11 cellular contexts compared by ENCODE assay signal in genomic region chrX:110414679-110415439, GRCh38. TPM values are rescaled to one million over a fixed set of nuclear protein-coding genes. Genes with fewer than 3 reads are reported as not detected.
DNase-seq lines count a peak whose midpoint lies in the region; ATAC-seq, FAIRE-seq and TF ChIP-seq lines count a peak whose summit lies in the region.
"Had no signal": no experiment of that assay in that cellular context is flagged by ENCODE, and none has a peak within 500 bp of the region (broad histone marks: within the 10 kb centered on the region; RNA-seq: fewer than 3 reads in every experiment).

No MANE protein-coding gene starts in this region.

- TF ChIP-seq CTCF in suprapubic skin (IDR thresholded peaks at IDR 0.05) = no peak
- TF ChIP-seq CTCF in pancreas (IDR thresholded peaks at IDR 0.05) = no peak

- no peak overlapping the region for H3K4ac ChIP-seq in mesenchymal stem cell (ENCODE audit: low read depth in 1 of 2, low read length in 2 of 2)

- H3K4me1 ChIP-seq in mesenchymal stem cell (ENCODE audit: control insufficient read depth, insufficient read depth, low read depth, low read length) (peaks cover 7% of the 10 kb centered on the region), suprapubic skin (no peaks in the 10 kb centered on the region), pancreas (no peaks in the 10 kb centered on the region)

- ATAC-seq in GM18907 (IDR thresholded peaks at IDR 0.05; ENCODE audit: unreplicated experiment) (peak; percentile 66), HG02588 (IDR thresholded peaks at IDR 0.05; ENCODE audit: unreplicated experiment) (peak; percentile 66), pancreas (no peak)
- ATAC-seq: right cardiac atrium had no signal

- H3K36me3 ChIP-seq in mesenchymal stem cell (ENCODE audit: control insufficient read depth in 1 of 2, insufficient read depth in 2 of 2, low read depth in 1 of 2, low read length in 2 of 2) (no peaks in the 10 kb centered on the region), suprapubic skin (no peaks in the 10 kb centered on the region), pancreas (no peaks in the 10 kb centered on the region)

- H3K27ac ChIP-seq in mesenchymal stem cell (ENCODE audit: low read length, poor library complexity, severe bottlenecking) (no peak overlapping the region), suprapubic skin (no peak overlapping the region), pancreas (no peak overlapping the region)

- DNase-seq in HT1080 (ENCODE audit: low read depth) (peak; percentile 67), mesenchymal stem cell (peak; percentile 48), suprapubic skin (ENCODE audit: low spot score in 2 of 2) (no peak), pancreas (no peak), NCI-H345 treated with DMSO at 0.1 percent for 48 hours (lab: John Stamatoyannopoulos, UW; ENCODE audit: unreplicated experiment) (no peak)
- no peak for DNase-seq in stimulated activated CD4-positive, alpha-beta T cell treated with anti-CD3 and anti-CD28 coated beads, Interleukin-15, amount 100 ng/mL, for 24 hours
- DNase-seq: activated naive CD8-positive, alpha-beta T cell treated with anti-CD3 and anti-CD28 coated beads for 36 hours; NCI-H1048; right cardiac atrium had no signal

- FAIRE-seq in pancreas (lab: Jason Lieb, UNC) = no peak

- no peak overlapping the region for H2AK5ac ChIP-seq in mesenchymal stem cell (ENCODE audit: low read length, severe bottlenecking)

- no peak overlapping the region for H3K4me2 ChIP-seq in mesenchymal stem cell (ENCODE audit: low read length, poor library complexity, severe bottlenecking)

- peak overlapping the region; percentile 56 for H3K9ac ChIP-seq in mesenchymal stem cell (ENCODE audit: low read length)

- no peak overlapping the region for H3K18ac ChIP-seq in mesenchymal stem cell (ENCODE audit: low read depth in 1 of 2, low read length in 2 of 2)

- no peak overlapping the region for H2BK120ac ChIP-seq in mesenchymal stem cell (ENCODE audit: low read depth, low read length)

- H3K4me3 ChIP-seq in mesenchymal stem cell (ENCODE audit: insufficient read depth in 1 of 2, low read depth in 1 of 2, low read length in 2 of 2) (peak overlapping the region in 1 of 2 experiments; percentile 45), suprapubic skin (no peak overlapping the region), pancreas (no peak overlapping the region)

- no peak for TF ChIP-seq POLR2A in suprapubic skin (IDR thresholded peaks at IDR 0.05)

- no peak overlapping the region for H2BK12ac ChIP-seq in mesenchymal stem cell (ENCODE audit: low read length in 2 of 2)

- TF ChIP-seq EP300 in suprapubic skin (IDR thresholded peaks at IDR 0.05) = no peak

- no peak overlapping the region for H2BK5ac ChIP-seq in mesenchymal stem cell (ENCODE audit: low read depth, low read length, poor library complexity, severe bottlenecking)

- H3K23ac ChIP-seq in mesenchymal stem cell (ENCODE audit: low read length in 2 of 2) = no peak overlapping the region

- WGBS in mesenchymal stem cell = 31% methylated on average over 1 of the region's 1 CpG
- 36% methylated on average over 1 of the region's 1 CpG for WGBS in suprapubic skin
- WGBS in pancreas, 2 donors = 46 to 72% methylated on average over 1 of the region's 1 CpG

- H4K91ac ChIP-seq in mesenchymal stem cell (ENCODE audit: low read length) = no peak overlapping the region

- no peak overlapping the region for H2AFZ ChIP-seq in mesenchymal stem cell (ENCODE audit: low read depth, low read length)

- H3K14ac ChIP-seq in mesenchymal stem cell (ENCODE audit: low read length in 2 of 2) = no peak overlapping the region

- intact Hi-C loops in pancreas (cut with DNase I) = loop anchor here in 1 of 3 donors (10.0 kb wide), 1 partner anchor 250 kb away; no protein-coding TSS in a partner anchor

- H3K79me1 ChIP-seq in mesenchymal stem cell (replicated peaks; ENCODE audit: low read length, poor library complexity, severe bottlenecking) = no peaks in the 10 kb centered on the region

- H3K27me3 ChIP-seq in mesenchymal stem cell (ENCODE audit: control insufficient read depth in 1 of 2, insufficient read depth in 1 of 2, low read length in 2 of 2) (peaks cover 0 to 12% of the 10 kb centered on the region in 2 experiments), suprapubic skin (no peaks in the 10 kb centered on the region), pancreas (no peaks in the 10 kb centered on the region)

- no peak overlapping the region for H2BK15ac ChIP-seq in mesenchymal stem cell (ENCODE audit: low read depth, poor library complexity, severe bottlenecking)

- no peaks in the 10 kb centered on the region for H3K9me3 ChIP-seq in mesenchymal stem cell (ENCODE audit: control insufficient read depth, low read length)
- no peaks in the 10 kb centered on the region for H3K9me3 ChIP-seq in suprapubic skin
- no peaks in the 10 kb centered on the region for H3K9me3 ChIP-seq in pancreas

- no peak overlapping the region for H4K8ac ChIP-seq in mesenchymal stem cell (ENCODE audit: low read length)

RNA-seq across cellular contexts. Expression of gene RTL9, which starts 56.2 kb away (rescaled TPM):
- total RNA-seq in HT1080 (2014; rRNA removed; shearing (Covaris generic)) = 0.20 and 0.26 TPM in 2 replicates
- polyA plus RNA-seq in HT1080 (2015; cell fraction: cytosol; rRNA removed) = 0.10 and 0.12 TPM in 2 replicates
- 0.27 and 0.45 TPM in 2 replicates for polyA plus RNA-seq in HT1080 (2015; cell fraction: nucleus; rRNA removed)
- polyA plus RNA-seq in mesenchymal stem cell (2013, experiment 1 of 2) = 0.33 TPM
- 0.49 TPM for polyA plus RNA-seq in mesenchymal stem cell (2013, experiment 2 of 2)
- total RNA-seq in suprapubic skin (under 1 TPM in 1 of 4 donors, not detected in 3; 0.16 TPM), pancreas (under 1 TPM in 1 of 6 donors, not detected in 5; 0.03 TPM)
- under 1 TPM in 1 of 2 donors, not detected in 1; 0.05 TPM for polyA plus RNA-seq in pancreas
- total RNA-seq: activated naive CD8-positive, alpha-beta T cell treated with anti-CD3 and anti-CD28 coated beads for 36 hours had no signal

Comparison
In these comparisons a context has a peak if more than half of its experiments do, and no peak if none do; other contexts are left out.
1. ATAC-seq: peak in GM18907 (single experiment) and HG02588 (single experiment); none in pancreas (0 of 4).
2. DNase-seq: peak in HT1080 (single experiment) and mesenchymal stem cell (single experiment); none in stimulated activated CD4-positive, alpha-beta T cell treated with anti-CD3 and anti-CD28 coated beads, Interleukin-15, amount 100 ng/mL, for 24 hours (single experiment), suprapubic skin (0 of 2), pancreas (0 of 6) and NCI-H345 treated with DMSO at 0.1 percent for 48 hours (single experiment).